In genomic region chr1:55326496-55326895, GRCh38 we compare ENCODE assay signal across 18 cellular contexts.
A peak's percentile ranks its signal among the peaks of the same experiment; 100 is the strongest.
DNase-seq lines count a peak whose midpoint lies in the region; ATAC-seq, FAIRE-seq and TF ChIP-seq lines count a peak whose summit lies in the region.
"Had no signal": no experiment of that assay in that cellular context is flagged by ENCODE, and none has a peak within 500 bp of the region (broad histone marks: within the 10 kb centered on the region; RNA-seq: fewer than 3 reads in every experiment).

No MANE protein-coding gene starts in this region.

- H3K14ac ChIP-seq in IMR-90 (replicated peaks; ENCODE audit: low read depth, low read length): peak overlapping the region; percentile 82
- H3K14ac ChIP-seq in mesenchymal stem cell (ENCODE audit: low read length in 2 of 2): no peak overlapping the region

- dilution Hi-C loops in IMR-90 (cut with HindIII; ENCODE audit: low sequenced_read_pairs, unreplicated experiment): no loop called here

- in situ Hi-C loops in IMR-90 (cut with MboI; ENCODE audit: low sequenced_read_pairs): no loop called here

- peak; percentile 68 for DNase-seq in EH (ENCODE audit: low read depth)
- DNase-seq in IMR-90: peak; percentile 62
- no peak for DNase-seq in bronchial epithelial cell (ENCODE audit: low read depth)
- DNase-seq in mesenchymal stem cell: peak; percentile 77
- no peak for DNase-seq in A673 (ENCODE audit: low spot score)
- DNase-seq: Caco-2; CD4-positive, alpha-beta T cell; NCI-H1105; NCI-H2081 treated with DMSO at 0.1 percent for 48 hours; NCI-H446 treated with DMSO at 0.1 percent for 48 hours; NCI-H69; SHP77 had no signal

- H2BK120ac ChIP-seq in IMR-90 (ENCODE audit: low read depth, low read length) (peak overlapping the region; percentile 86), mesenchymal stem cell (ENCODE audit: low read depth, low read length) (peak overlapping the region; percentile 1)

- TF ChIP-seq RAD21 in IMR-90 (IDR thresholded peaks at IDR 0.05; ENCODE audit: low read length): no peak

- H3K4me3 ChIP-seq in IMR-90 (ENCODE audit: insufficient read depth, low read depth, low read length): no peak overlapping the region
- H3K4me3 ChIP-seq in bronchial epithelial cell (ENCODE audit: low read depth, low read length): no peak overlapping the region
- no peak overlapping the region for H3K4me3 ChIP-seq in mesenchymal stem cell (ENCODE audit: insufficient read depth in 1 of 2, low read depth in 1 of 2, low read length in 2 of 2)
- H3K4me3 ChIP-seq in A673 (ENCODE audit: low read depth, low read length, poor library complexity, severe bottlenecking): no peak overlapping the region
- H3K4me3 ChIP-seq: GM12878 had no signal

- H3K79me1 ChIP-seq in IMR-90 (ENCODE audit: low read depth in 1 of 2, low read length in 2 of 2) (no peaks in the 10 kb centered on the region), mesenchymal stem cell (replicated peaks; ENCODE audit: low read length, poor library complexity, severe bottlenecking) (no peaks in the 10 kb centered on the region)

- BruUV-seq in IMR-90 (replicated peaks; lab: Mats Ljungman, UMichigan) (no TSS peak), A673 (replicated peaks; lab: Mats Ljungman, UMichigan) (no TSS peak)

- peak overlapping the region; percentile 80; the same call in 1 of the 2 replicates for H3K23ac ChIP-seq in IMR-90 (ENCODE audit: low read depth, low read length)
- H3K23ac ChIP-seq in mesenchymal stem cell (ENCODE audit: low read length in 2 of 2): no peak overlapping the region

- no peak for TF ChIP-seq POLR2A in IMR-90 (IDR thresholded peaks at IDR 0.05; ENCODE audit: low read depth, low read length)

- H3K36me3 ChIP-seq in IMR-90 (ENCODE audit: control insufficient read depth, insufficient read depth, low read length) (no peaks in the 10 kb centered on the region), bronchial epithelial cell (ENCODE audit: control insufficient read depth, insufficient read depth, low read length) (no peaks in the 10 kb centered on the region), mesenchymal stem cell (ENCODE audit: control insufficient read depth in 1 of 2, insufficient read depth in 2 of 2, low read depth in 1 of 2, low read length in 2 of 2) (no peaks in the 10 kb centered on the region), A673 (ENCODE audit: insufficient read depth, low read length, poor library complexity, severe bottlenecking) (no peaks in the 10 kb centered on the region)

- CTCF ChIA-PET in IMR-90 (lab: Yijun Ruan, JAX): interaction anchor here (0.6 to 1.9 kb wide), 4 partner anchors 9 to 229 kb away, joined by 3 to 8 read pairs (median 4); no protein-coding TSS in a partner anchor
- CTCF ChIA-PET in A673 (lab: Charles Lee): no interaction called here

- TF ChIP-seq CTCF in IMR-90 (conservative IDR thresholded peaks at IDR 0.05; ENCODE audit: low read depth, low read length): no peak
- no peak for TF ChIP-seq CTCF in bronchial epithelial cell (IDR thresholded peaks at IDR 0.05; ENCODE audit: insufficient read depth, low read length, severe bottlenecking)
- no peak for TF ChIP-seq CTCF in A673 (conservative IDR thresholded peaks at IDR 0.05; ENCODE audit: low read depth, low read length)

- ATAC-seq in IMR-90 (ENCODE audit: low read depth): peak; percentile 51
- no peak for ATAC-seq in GM18517 (IDR thresholded peaks at IDR 0.05; ENCODE audit: unreplicated experiment)
- ATAC-seq in HG03159 (IDR thresholded peaks at IDR 0.05; ENCODE audit: unreplicated experiment): no peak
- ATAC-seq: GM12878, SK-N-SH treated with all-trans-retinoic acid at 6 μM for 48 hours had no signal

- H3K9ac ChIP-seq in IMR-90 (ENCODE audit: low read depth, low read length) (no peak overlapping the region), mesenchymal stem cell (ENCODE audit: low read length) (no peak overlapping the region)

- no peak overlapping the region for H4K5ac ChIP-seq in IMR-90 (ENCODE audit: low read depth, low read length)

- WGBS in IMR-90 (ENCODE audit: extremely low coverage in 2 of 2, insufficient read length in 1 of 2), 2 experiments: 0% methylated on average over 1 of the region's 6 CpGs; no CpG with 5 or more reads in 1 of the 2 experiments
- WGBS in mesenchymal stem cell: 41% methylated on average over 4 of the region's 6 CpGs

- no peak overlapping the region for H3K56ac ChIP-seq in IMR-90 (ENCODE audit: extremely low read depth, insufficient read depth, low read length)

- no peak overlapping the region for H2AK9ac ChIP-seq in IMR-90 (replicated peaks; ENCODE audit: low read depth, low read length, poor library complexity)

- peak overlapping the region; percentile 52 for H2AFZ ChIP-seq in IMR-90 (replicated peaks; ENCODE audit: low read length, poor library complexity)
- H2AFZ ChIP-seq in mesenchymal stem cell (ENCODE audit: low read depth, low read length): no peak overlapping the region

- H3K4ac ChIP-seq in IMR-90 (ENCODE audit: low read depth, low read length) (peak overlapping the region; percentile 80), mesenchymal stem cell (ENCODE audit: low read depth in 1 of 2, low read length in 2 of 2) (no peak overlapping the region)

- H2BK15ac ChIP-seq in IMR-90 (ENCODE audit: low read depth, low read length) (no peak overlapping the region), mesenchymal stem cell (ENCODE audit: low read depth, poor library complexity, severe bottlenecking) (no peak overlapping the region)

- no peak overlapping the region for H2BK12ac ChIP-seq in mesenchymal stem cell (ENCODE audit: low read length in 2 of 2)

- H3K9me1 ChIP-seq in IMR-90 (ENCODE audit: insufficient read depth, low read length): peaks cover 11% of the 10 kb centered on the region

- H4K20me1 ChIP-seq in IMR-90 (ENCODE audit: insufficient read depth, low read length): no peaks in the 10 kb centered on the region

- H3K4me1 ChIP-seq in IMR-90 (ENCODE audit: control insufficient read depth, insufficient read depth, low read length) (peaks cover 7% of the 10 kb centered on the region; the same call in 1 of the 2 replicates), mesenchymal stem cell (ENCODE audit: control insufficient read depth, insufficient read depth, low read depth, low read length) (peaks cover 4% of the 10 kb centered on the region), A673 (ENCODE audit: insufficient read depth, low read length, poor library complexity, severe bottlenecking) (no peaks in the 10 kb centered on the region)
- H3K4me1 ChIP-seq: Caco-2 had no signal

- H3K9me3 ChIP-seq in IMR-90 (ENCODE audit: control insufficient read depth, insufficient read depth, low read length) (no peaks in the 10 kb centered on the region), mesenchymal stem cell (ENCODE audit: control insufficient read depth, low read length) (no peaks in the 10 kb centered on the region), A673 (ENCODE audit: low read depth, low read length, poor library complexity, severe bottlenecking) (no peaks in the 10 kb centered on the region)
- H3K9me3 ChIP-seq: Caco-2 had no signal

- H3K27ac ChIP-seq in IMR-90 (ENCODE audit: insufficient read depth, low read length): no peak overlapping the region
- no peak overlapping the region for H3K27ac ChIP-seq in mesenchymal stem cell (ENCODE audit: low read length, poor library complexity, severe bottlenecking)
- no peak overlapping the region for H3K27ac ChIP-seq in A673 (ENCODE audit: low read depth, low read length, poor library complexity, severe bottlenecking)

- H3K18ac ChIP-seq in IMR-90 (ENCODE audit: low read depth, low read length): no peak overlapping the region
- H3K18ac ChIP-seq in mesenchymal stem cell (ENCODE audit: low read depth in 1 of 2, low read length in 2 of 2): no peak overlapping the region

- POLR2A ChIA-PET in IMR-90 (lab: Charles Lee; ENCODE audit: unreplicated experiment) (no interaction called here), A673 (lab: Charles Lee; ENCODE audit: low non-redundant PET) (no interaction called here)

- FAIRE-seq in bronchial epithelial cell (lab: Jason Lieb, UNC): peak; percentile 32
- FAIRE-seq: GM12878, H54, RCC 7860 had no signal

- H3K27me3 ChIP-seq in IMR-90 (ENCODE audit: control insufficient read depth, insufficient read depth, low read length) (peaks cover 3% of the 10 kb centered on the region; the same call in 1 of the 2 replicates), bronchial epithelial cell (ENCODE audit: control insufficient read depth, insufficient read depth, low read length) (no peaks in the 10 kb centered on the region), mesenchymal stem cell (ENCODE audit: control insufficient read depth in 1 of 2, insufficient read depth in 1 of 2, low read length in 2 of 2) (no peaks in the 10 kb centered on the region), A673 (replicated peaks; ENCODE audit: insufficient read depth, low read depth, low read length, poor library complexity) (no peaks in the 10 kb centered on the region)

- H2AK5ac ChIP-seq in IMR-90 (ENCODE audit: low read depth, low read length) (peak overlapping the region; percentile 91; the same call in 1 of the 2 replicates), mesenchymal stem cell (ENCODE audit: low read length, severe bottlenecking) (no peak overlapping the region)

- intact Hi-C loops in IMR-90 (cut with micrococcal nuclease) (no loop called here), A673 (cut with micrococcal nuclease; ENCODE audit: unreplicated experiment) (no loop called here)

- H4K91ac ChIP-seq in IMR-90 (ENCODE audit: insufficient read depth, low read depth, low read length) (no peak overlapping the region), mesenchymal stem cell (ENCODE audit: low read length) (no peak overlapping the region)

- H3K4me2 ChIP-seq in IMR-90 (ENCODE audit: low read depth, low read length) (no peak overlapping the region), mesenchymal stem cell (ENCODE audit: low read length, poor library complexity, severe bottlenecking) (no peak overlapping the region)

- H2BK5ac ChIP-seq in IMR-90 (ENCODE audit: low read depth, low read length, poor library complexity, severe bottlenecking) (no peak overlapping the region), mesenchymal stem cell (ENCODE audit: low read depth, low read length, poor library complexity, severe bottlenecking) (no peak overlapping the region)

- H2BK20ac ChIP-seq in IMR-90 (ENCODE audit: low read depth, low read length): peak overlapping the region; percentile 57

- 0 out of 4 replicates have a peak overlapping the region, but pooled peaks of 1 of the 2 experiments have one; percentile 3 for H4K8ac ChIP-seq in IMR-90 (ENCODE audit: low read depth in 2 of 2, low read length in 2 of 2)
- peak overlapping the region; percentile 1 for H4K8ac ChIP-seq in mesenchymal stem cell (ENCODE audit: low read length)

TF ChIP-seq in IMR-90, 13 proteins besides CTCF, POLR2A, EP300 and RAD21 (continues in another document):
- TF ChIP-seq MAZ (IDR thresholded peaks at IDR 0.05; ENCODE audit: borderline replicate concordance, low read depth, low read length) (no peak), MAFK (IDR thresholded peaks at IDR 0.05; ENCODE audit: low read depth, low read length) (no peak), MXI1 (IDR thresholded peaks at IDR 0.05; ENCODE audit: borderline replicate concordance, low read depth, low read length) (no peak), NFE2L2 (IDR thresholded peaks at IDR 0.05; ENCODE audit: low read depth, low read length) (no peak)

Comparison
In these comparisons a context has a peak if more than half of its experiments do, and no peak if none do; other contexts are left out.
1. DNase-seq: peak in EH (single experiment), IMR-90 (single experiment) and mesenchymal stem cell (single experiment); none in bronchial epithelial cell (single experiment) and A673 (single experiment).